In genomic region chr2:119431155-119431975, GRCh38 we compare ENCODE assay signal across 9 cellular contexts. TPM values are rescaled to one million over a fixed set of nuclear protein-coding genes. Genes with fewer than 3 reads are reported as not detected.
DNase-seq lines count a peak whose midpoint lies in the region; ATAC-seq lines count a peak whose summit lies in the region.
"Had no signal": no experiment of that assay in that cellular context is flagged by ENCODE, and none has a peak within 500 bp of the region (broad histone marks: within the 10 kb centered on the region; RNA-seq: fewer than 3 reads in every experiment).

Gene TMEM37 (plus strand): TSS chr2:119431854. CDS start chr2:119431904, 50 bp downstream.

- H3K9ac ChIP-seq in SK-N-MC (ENCODE audit: insufficient read length): peak within 1 kb of the TSS; percentile 53

- peak within 1 kb of the TSS in 1 of 9 donors; percentile 57 for H3K27ac Mint-ChIP-seq in naive thymus-derived CD4-positive, alpha-beta T cell

- DNase-seq in activated CD8-positive, alpha-beta memory T cell treated with anti-CD3 and anti-CD28 coated beads for 24 hours: peak; percentile 58
- no peak for DNase-seq in activated CD8-positive, alpha-beta memory T cell treated with anti-CD3 and anti-CD28 coated beads, Interleukin-2, amount 50 U/mL, for 48 hours
- peak; percentile 26 for DNase-seq in HS-27A (ENCODE audit: low read depth)
- DNase-seq in SK-N-MC (ENCODE audit: low read depth, low spot score): peak; percentile 24
- DNase-seq in fibroblast of gingiva (ENCODE audit: low read depth): peak; percentile 65
- no peak for DNase-seq in naive thymus-derived CD4-positive, alpha-beta T cell
- DNase-seq in aorta: peak; percentile 82 to 91

- 5 to 6% methylated on average over 62 to 72 of the region's 72 CpGs for WGBS in aorta, 2 donors

- H3K36me3 ChIP-seq in SK-N-MC (ENCODE audit: insufficient read depth, low read length): no peaks in the 10 kb centered on the region
- H3K36me3 ChIP-seq in naive thymus-derived CD4-positive, alpha-beta T cell (ENCODE audit: control insufficient read depth in 2 of 3, insufficient read depth in 3 of 3, low read length in 3 of 3): no peaks in the 10 kb centered on the region
- no peaks in the 10 kb centered on the region for H3K36me3 ChIP-seq in aorta (ENCODE audit: control insufficient read depth in 1 of 2, insufficient read depth in 2 of 2, low read length in 1 of 2)

- peak within 1 kb of the TSS; percentile 79 for H3K4me3 ChIP-seq in SK-N-MC
- H3K4me3 ChIP-seq in naive thymus-derived CD4-positive, alpha-beta T cell (ENCODE audit: low read length): no peak within 1 kb of the TSS
- peak within 1 kb of the TSS; percentile 50 to 54 for H3K4me3 ChIP-seq in aorta (ENCODE audit: low read length in 2 of 2)

- H3K4me1 Mint-ChIP-seq in naive thymus-derived CD4-positive, alpha-beta T cell: peaks cover 0 to 12% (median 8%) of the 10 kb centered on the region in 7 donors

- ATAC-seq in GM21528 (IDR thresholded peaks at IDR 0.05; ENCODE audit: low FRiP score, unreplicated experiment): peak; percentile 72
- ATAC-seq in naive thymus-derived CD4-positive, alpha-beta T cell: no peak
- ATAC-seq in aorta (ENCODE audit: low FRiP score): peak; percentile 79

- H3K36me3 Mint-ChIP-seq in naive thymus-derived CD4-positive, alpha-beta T cell: no peaks in the 10 kb centered on the region

- no peaks in the 10 kb centered on the region for H3K4me1 ChIP-seq in naive thymus-derived CD4-positive, alpha-beta T cell (ENCODE audit: control insufficient read depth in 2 of 2, insufficient read depth in 2 of 2, low read length in 2 of 2)
- no peaks in the 10 kb centered on the region for H3K4me1 ChIP-seq in aorta (ENCODE audit: control insufficient read depth in 1 of 2, insufficient read depth in 2 of 2, low read length in 2 of 2)

- H3K9me3 ChIP-seq in SK-N-MC (ENCODE audit: low read depth, low read length) (no peaks in the 10 kb centered on the region), aorta (ENCODE audit: control insufficient read depth, low read length) (no peaks in the 10 kb centered on the region)
- H3K9me3 ChIP-seq in naive thymus-derived CD4-positive, alpha-beta T cell (ENCODE audit: control insufficient read depth in 2 of 3, low read length in 3 of 3): no peaks in the 10 kb centered on the region

- H3K9me3 Mint-ChIP-seq in naive thymus-derived CD4-positive, alpha-beta T cell: peaks cover 0 to 1% (median 0%) of the 10 kb centered on the region in 11 donors

- intact Hi-C loops in naive thymus-derived CD4-positive, alpha-beta T cell (cut with micrococcal nuclease): no loop called here
- intact Hi-C loops in aorta (cut with DNase I): loop anchor here in 1 of 2 donors (2.0 kb wide), 1 partner anchor 37 kb away; no protein-coding TSS in a partner anchor

- peak within 1 kb of the TSS; percentile 6 to 83 (median 66) for H3K4me3 Mint-ChIP-seq in naive thymus-derived CD4-positive, alpha-beta T cell

- peak within 1 kb of the TSS; percentile 70 for H3K27ac ChIP-seq in SK-N-MC
- H3K27ac ChIP-seq in naive thymus-derived CD4-positive, alpha-beta T cell (ENCODE audit: low read depth, low read length): no peak within 1 kb of the TSS
- no peak within 1 kb of the TSS for H3K27ac ChIP-seq in aorta (ENCODE audit: low read depth in 1 of 2, low read length in 2 of 2)
- H3K27ac ChIP-seq: HL-60 had no signal

- peaks cover 0 to 5% of the 10 kb centered on the region in 2 donors for H3K27me3 ChIP-seq in naive thymus-derived CD4-positive, alpha-beta T cell (ENCODE audit: control insufficient read depth in 2 of 2, insufficient read depth in 2 of 2, low read length in 2 of 2)
- H3K27me3 ChIP-seq in aorta (ENCODE audit: control insufficient read depth in 1 of 2, insufficient read depth in 2 of 2, low read length in 1 of 2): no peaks in the 10 kb centered on the region

- peaks cover 65 to 78% (median 69%) of the 10 kb centered on the region in 5 donors for H3K27me3 Mint-ChIP-seq in naive thymus-derived CD4-positive, alpha-beta T cell

- CTCF ChIA-PET in naive thymus-derived CD4-positive, alpha-beta T cell (lab: Charles Lee): interaction anchor here (0.6 kb wide), 1 partner anchor 66 kb away, joined by 3 read pairs; no protein-coding TSS in a partner anchor

- POLR2A ChIA-PET in naive thymus-derived CD4-positive, alpha-beta T cell (lab: Charles Lee): no interaction called here

RNA-seq across cellular contexts. Expression of gene TMEM37, which starts in this region (rescaled TPM):
- under 1 TPM in 3 of 5 experiments, not detected in 2; 0.37 to 0.51 (median 0.38) TPM for total RNA-seq in naive thymus-derived CD4-positive, alpha-beta T cell
- 1 to 10 TPM; 1.8 to 4.2 TPM for polyA plus RNA-seq in naive thymus-derived CD4-positive, alpha-beta T cell
- 10 to 100 TPM in 1 of 2 donors, 1 to 10 TPM in 1; 5.2 to 11.0 TPM for total RNA-seq in aorta
- 10 to 100 TPM in 1 of 2 donors, 1 to 10 TPM in 1; 1.2 to 19.8 TPM for polyA plus RNA-seq in aorta

Comparison
In these comparisons a context has a peak if more than half of its experiments do, and no peak if none do; other contexts are left out.
1. RNA of gene TMEM37 (total RNA-seq): 5.2 to 11.0 TPM in aorta; 0.37 to 0.51 TPM in naive thymus-derived CD4-positive, alpha-beta T cell; every median in the first group is over 4 times any median in the second.
2. DNase-seq: peak in activated CD8-positive, alpha-beta memory T cell treated with anti-CD3 and anti-CD28 coated beads for 24 hours (single experiment), HS-27A (single experiment), SK-N-MC (single experiment), fibroblast of gingiva (single experiment) and aorta (2 of 2); none in activated CD8-positive, alpha-beta memory T cell treated with anti-CD3 and anti-CD28 coated beads, Interleukin-2, amount 50 U/mL, for 48 hours (single experiment) and naive thymus-derived CD4-positive, alpha-beta T cell (0 of 9).